19 cellular contexts compared by ENCODE assay signal in the genomic region with DNA sequence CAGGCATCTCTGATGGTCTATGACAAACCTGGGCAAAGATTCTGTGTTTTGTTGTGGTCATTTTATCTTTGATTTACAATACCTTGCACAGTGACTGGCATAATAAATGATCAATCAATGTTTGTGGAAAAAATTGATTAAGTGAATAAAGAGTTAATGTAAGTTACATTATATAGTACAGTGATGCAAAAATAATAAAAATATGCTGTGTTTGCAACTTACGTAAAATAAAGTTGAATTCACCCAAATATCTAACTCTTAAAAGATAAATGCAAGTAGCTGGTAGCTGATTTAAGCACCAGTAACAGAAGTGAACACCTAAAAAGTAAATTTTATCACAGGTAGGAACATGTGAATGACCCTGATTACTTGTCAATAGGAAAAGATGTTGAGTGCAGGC.
DNase-seq lines count a peak whose midpoint lies in the region; ATAC-seq, FAIRE-seq and TF ChIP-seq lines count a peak whose summit lies in the region.
"Had no signal": no experiment of that assay in that cellular context is flagged by ENCODE, and none has a peak within 500 bp of the region (broad histone marks: within the 10 kb centered on the region; RNA-seq: fewer than 3 reads in every experiment).

No MANE protein-coding gene starts in this region.

- no peak overlapping the region for H2AK9ac ChIP-seq in IMR-90 (replicated peaks; ENCODE audit: low read depth, low read length, poor library complexity)

- H3K9me3 ChIP-seq in A549 = no peaks in the 10 kb centered on the region
- H3K9me3 ChIP-seq in IMR-90 (ENCODE audit: control insufficient read depth, insufficient read depth, low read length) = no peaks in the 10 kb centered on the region
- 0 out of 2 replicates have a peak, but pooled peaks cover 4% of the 10 kb centered on the region for H3K9me3 ChIP-seq in K562 (replicated peaks; ENCODE audit: control insufficient read depth, insufficient read depth, low read depth, low read length)
- H3K9me3 ChIP-seq: BLaER1 treated with 17β-estradiol and CSF1 and Interleukin-3, amounts not matched to agents 10 nM and 100 nM; Caco-2 had no signal

- no peak overlapping the region for H3K4ac ChIP-seq in IMR-90 (ENCODE audit: low read depth, low read length)

- H4K8ac ChIP-seq in IMR-90 (ENCODE audit: low read depth in 2 of 2, low read length in 2 of 2) = no peak overlapping the region

- H3K9me1 ChIP-seq in IMR-90 (ENCODE audit: insufficient read depth, low read length) = peaks cover 6% of the 10 kb centered on the region
- no peaks in the 10 kb centered on the region for H3K9me1 ChIP-seq in K562 (ENCODE audit: control insufficient read depth, insufficient read depth, low read length)

- TF ChIP-seq CTCF in A549 (IDR thresholded peaks at IDR 0.05) = no peak
- no peak for TF ChIP-seq CTCF in IMR-90 (conservative IDR thresholded peaks at IDR 0.05; ENCODE audit: low read depth, low read length)
- TF ChIP-seq CTCF in K562 (IDR thresholded peaks at IDR 0.05 in 2 of 3, conservative IDR thresholded peaks at IDR 0.05 in 1 of 3; ENCODE audit: insufficient read depth in 2 of 3, low read depth in 1 of 3, low read length in 3 of 3) = no peak

- H3K79me1 ChIP-seq in IMR-90 (ENCODE audit: low read depth in 1 of 2, low read length in 2 of 2) = peaks cover 0 to 3% of the 10 kb centered on the region in 2 experiments; a peak in 1 of 4 replicates

- CTCF ChIA-PET in A549 (lab: Yijun Ruan, JAX) (no interaction called here), IMR-90 (lab: Yijun Ruan, JAX) (no interaction called here), K562 (lab: Yijun Ruan, JAX; ENCODE audit: low intra/inter-chr PET ratio) (no interaction called here), HEK293T (lab: Yijun Ruan, JAX) (no interaction called here)

- no peak for TF ChIP-seq POLR2A in A549 (IDR thresholded peaks at IDR 0.05; ENCODE audit: low read length)
- no peak for TF ChIP-seq POLR2A in IMR-90 (IDR thresholded peaks at IDR 0.05; ENCODE audit: low read depth, low read length)
- no peak for TF ChIP-seq POLR2A in K562 (conservative IDR thresholded peaks at IDR 0.05)

- TF ChIP-seq RAD21 in A549 (conservative IDR thresholded peaks at IDR 0.05 in 1 of 2, IDR thresholded peaks at IDR 0.05 in 1 of 2) = no peak
- no peak for TF ChIP-seq RAD21 in IMR-90 (IDR thresholded peaks at IDR 0.05; ENCODE audit: low read length)
- no peak for TF ChIP-seq RAD21 in K562 (CRISPR knock-in tag; conservative IDR thresholded peaks at IDR 0.05 in 1 of 2, IDR thresholded peaks at IDR 0.05 in 1 of 2)

- intact Hi-C loops in IMR-90 (cut with micrococcal nuclease) (loop anchor here (10.0 kb wide), 1 partner anchor 438 kb away; no protein-coding TSS in a partner anchor), K562 (cut with micrococcal nuclease) (no loop called here)

- dilution Hi-C loops in IMR-90 (cut with HindIII; ENCODE audit: low sequenced_read_pairs, unreplicated experiment) = no loop called here

- no peak for DNase-seq in A549 (ENCODE audit: low read depth in 1 of 2, low spot score in 1 of 2)
- DNase-seq in IMR-90 = no peak
- DNase-seq in K562 (ENCODE audit: extremely low read depth in 1 of 4, low spot score in 3 of 4) = no peak
- no peak for DNase-seq in HEK293T (ENCODE audit: extremely low spot score)
- DNase-seq in germinal center (ENCODE audit: low spot score) = no peak
- DNase-seq: 8988T; AML-193; Caco-2; Calu3; CD4-positive, alpha-beta T cell; CD8-positive, alpha-beta T cell; DMS79 treated with DMSO at 0.1 percent for 48 hours; GF-D8 had no signal

- no peaks in the 10 kb centered on the region for H3K4me1 ChIP-seq in A549
- no peaks in the 10 kb centered on the region for H3K4me1 ChIP-seq in IMR-90 (ENCODE audit: control insufficient read depth, insufficient read depth, low read length)
- no peaks in the 10 kb centered on the region for H3K4me1 ChIP-seq in K562 (replicated peaks in 1 of 2; ENCODE audit: control insufficient read depth in 2 of 2, insufficient read depth in 2 of 2, low read length in 2 of 2)
- H3K4me1 ChIP-seq: BLaER1 treated with 17β-estradiol and CSF1 and Interleukin-3, amounts not matched to agents 10 nM and 100 nM; Caco-2 had no signal

- H3K9ac ChIP-seq in IMR-90 (ENCODE audit: low read depth, low read length) (no peak overlapping the region), K562 (ENCODE audit: insufficient read depth in 1 of 2, low read depth in 2 of 2, low read length in 2 of 2) (no peak overlapping the region)
- H3K9ac ChIP-seq: BLaER1 treated with 17β-estradiol and CSF1 and Interleukin-3, amounts not matched to agents 10 nM and 100 nM had no signal

- H3K79me2 ChIP-seq in K562 (ENCODE audit: control insufficient read depth, insufficient read depth, low read length) = no peaks in the 10 kb centered on the region

- H3K23ac ChIP-seq in IMR-90 (ENCODE audit: low read depth, low read length) = no peak overlapping the region

- H3K4me2 ChIP-seq in A549 = no peak overlapping the region
- H3K4me2 ChIP-seq in IMR-90 (ENCODE audit: low read depth, low read length) = no peak overlapping the region
- no peak overlapping the region for H3K4me2 ChIP-seq in K562 (ENCODE audit: insufficient read depth, low read length)
- H3K4me2 ChIP-seq: BLaER1 treated with 17β-estradiol and CSF1 and Interleukin-3, amounts not matched to agents 10 nM and 100 nM had no signal

- no peak overlapping the region for H2AK5ac ChIP-seq in IMR-90 (ENCODE audit: low read depth, low read length)

- H3K18ac ChIP-seq in IMR-90 (ENCODE audit: low read depth, low read length) = no peak overlapping the region

- no peak overlapping the region for H4K91ac ChIP-seq in IMR-90 (ENCODE audit: insufficient read depth, low read depth, low read length)

- H2BK20ac ChIP-seq in IMR-90 (ENCODE audit: low read depth, low read length) = no peak overlapping the region

- H2AFZ ChIP-seq in IMR-90 (replicated peaks; ENCODE audit: low read length, poor library complexity) (no peak overlapping the region), K562 (ENCODE audit: low read depth, low read length) (no peak overlapping the region)

- no peaks in the 10 kb centered on the region for H3K27me3 ChIP-seq in IMR-90 (ENCODE audit: control insufficient read depth, insufficient read depth, low read length)
- no peaks in the 10 kb centered on the region for H3K27me3 ChIP-seq in K562 (ENCODE audit: control insufficient read depth in 2 of 2, insufficient read depth in 2 of 2, low read length in 2 of 2)
- H3K27me3 ChIP-seq: BLaER1 treated with 17β-estradiol and CSF1 and Interleukin-3, amounts not matched to agents 10 nM and 100 nM had no signal

- no peak overlapping the region for H3K14ac ChIP-seq in IMR-90 (replicated peaks; ENCODE audit: low read depth, low read length)

- H3K27ac ChIP-seq in A549 = no peak overlapping the region
- H3K27ac ChIP-seq in IMR-90 (ENCODE audit: insufficient read depth, low read length) = no peak overlapping the region
- no peak overlapping the region for H3K27ac ChIP-seq in K562 (ENCODE audit: extremely low read depth, low read depth, low read length)
- H3K27ac ChIP-seq: BLaER1 treated with 17β-estradiol and CSF1 and Interleukin-3, amounts not matched to agents 10 nM and 100 nM; C4-2B had no signal

- no peak overlapping the region for H2BK120ac ChIP-seq in IMR-90 (ENCODE audit: low read depth, low read length)

- POLR2A ChIA-PET in A549 (lab: Yijun Ruan, JAX) = no interaction called here
- POLR2A ChIA-PET in IMR-90 (lab: Charles Lee; ENCODE audit: unreplicated experiment) = no interaction called here
- POLR2A ChIA-PET in K562 (lab: Yijun Ruan, JAX) = no interaction called here
- POLR2A ChIA-PET in HEK293T (lab: Yijun Ruan, JAX) = no interaction called here

- in situ Hi-C loops in IMR-90 (cut with MboI; ENCODE audit: low sequenced_read_pairs) = no loop called here
- in situ Hi-C loops in K562 (cut with MboI) = no loop called here

- no peak for TF ChIP-seq EP300 in A549 (IDR thresholded peaks at IDR 0.05)
- no peak for TF ChIP-seq EP300 in K562 (IDR thresholded peaks at IDR 0.05; ENCODE audit: low read length)

- no peak for FAIRE-seq in A549 (lab: Jason Lieb, UNC)
- no peak for FAIRE-seq in K562 (lab: Jason Lieb, UNC)
- FAIRE-seq: A204.1, D721Med, G401.6, GM12891 had no signal

- no peak overlapping the region for H3K4me3 ChIP-seq in A549
- H3K4me3 ChIP-seq in IMR-90 (ENCODE audit: insufficient read depth, low read depth, low read length) = no peak overlapping the region
- H3K4me3 ChIP-seq in K562 = no peak overlapping the region
- H3K4me3 ChIP-seq: BLaER1 treated with 17β-estradiol and CSF1 and Interleukin-3, amounts not matched to agents 10 nM and 100 nM had no signal

- no peak overlapping the region for H4K5ac ChIP-seq in IMR-90 (ENCODE audit: low read depth, low read length)

- H4K20me1 ChIP-seq in IMR-90 (ENCODE audit: insufficient read depth, low read length) (no peaks in the 10 kb centered on the region), K562 (replicated peaks; ENCODE audit: control insufficient read depth, insufficient read depth, low read length) (no peaks in the 10 kb centered on the region)
- H4K20me1 ChIP-seq: BLaER1 treated with 17β-estradiol and CSF1 and Interleukin-3, amounts not matched to agents 10 nM and 100 nM had no signal

- H2BK5ac ChIP-seq in IMR-90 (ENCODE audit: low read depth, low read length, poor library complexity, severe bottlenecking) = no peak overlapping the region

- WGBS in A549 (ENCODE audit: missing lambda C conversion rate) = 100% methylated on average over 1 of the region's 1 CpG
- WGBS in IMR-90 (ENCODE audit: extremely low coverage in 2 of 2, insufficient read length in 1 of 2), 2 experiments = no CpG with 5 or more reads among the region's 1 CpG
- 0% methylated on average over 1 of the region's 1 CpG for WGBS in K562 (ENCODE audit: insufficient coverage, low coverage, missing lambda C conversion rate)

- no peak overlapping the region for H3K56ac ChIP-seq in IMR-90 (ENCODE audit: extremely low read depth, insufficient read depth, low read length)

- peaks cover 4% of the 10 kb centered on the region for H3K36me3 ChIP-seq in IMR-90 (ENCODE audit: control insufficient read depth, insufficient read depth, low read length)
- H3K36me3 ChIP-seq in K562 (ENCODE audit: control insufficient read depth, insufficient read depth, low read length) = no peaks in the 10 kb centered on the region

- BruUV-seq in IMR-90 (replicated peaks; lab: Mats Ljungman, UMichigan) = no TSS peak
- BruUV-seq in K562 (replicated peaks; lab: Mats Ljungman, UMichigan) = no TSS peak

- no peak overlapping the region for H2BK15ac ChIP-seq in IMR-90 (ENCODE audit: low read depth, low read length)

- ATAC-seq in A549 (no peak), IMR-90 (ENCODE audit: low read depth) (no peak), K562 (no peak)
- ATAC-seq: CD8-positive, alpha-beta T cell had no signal

TF ChIP-seq in A549, 52 proteins besides CTCF, POLR2A, EP300 and RAD21 (continues in another document):
- TF ChIP-seq KDM5A (IDR thresholded peaks at IDR 0.05) (no peak), CBX8 (IDR thresholded peaks at IDR 0.05) (no peak), ZC3H11A (IDR thresholded peaks at IDR 0.05) (no peak)

TF ChIP-seq in IMR-90, 13 proteins besides CTCF, POLR2A, EP300 and RAD21 (continues in another document):
- no peak for TF ChIP-seq CEBPB (IDR thresholded peaks at IDR 0.05; ENCODE audit: low read depth, low read length)

TF ChIP-seq in K562, 482 proteins besides CTCF, POLR2A, EP300 and RAD21 (continues in another document):
- peak; percentile 28; the same call in 1 of the 2 replicates for TF ChIP-seq ZNF316 (IDR thresholded peaks at IDR 0.05)

TF ChIP-seq in HEK293T, 16 proteins besides CTCF, POLR2A, EP300 and RAD21 (continues in another document):
- no peak for TF ChIP-seq SUZ12 (IDR thresholded peaks at IDR 0.05)
- no peak for TF ChIP-seq LEF1 (IDR thresholded peaks at IDR 0.05; ENCODE audit: borderline replicate concordance)

Comparison
In these comparisons a context has a peak if more than half of its experiments do, and no peak if none do; other contexts are left out.
1. Of the 35 proteins assayed by ChIP-seq in both K562 and A549: peak only in K562: none; only in A549: MAFK; in both: none; in neither: 34.